ENCODE assay signal across 22 cellular contexts in the genomic region with DNA sequence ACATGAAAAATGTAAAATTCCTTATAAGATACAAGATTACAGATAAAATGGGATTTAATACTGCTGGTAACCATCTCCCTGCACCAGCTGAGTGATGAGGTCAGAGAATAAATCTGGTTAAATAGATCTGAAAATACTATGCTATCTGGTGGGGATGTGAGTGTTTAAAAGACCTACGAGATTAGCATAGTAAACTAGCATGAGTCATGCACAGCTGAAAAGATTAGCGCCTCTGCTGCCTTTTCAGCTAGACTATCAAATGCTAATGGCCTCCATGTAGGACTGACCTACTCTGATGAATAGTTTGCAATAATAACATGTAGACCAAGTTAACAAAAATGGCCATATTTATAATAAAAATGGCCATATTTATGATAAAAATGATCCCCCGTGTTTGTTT.
A peak's percentile ranks its signal among the peaks of the same experiment; 100 is the strongest.
DNase-seq lines count a peak whose midpoint lies in the region; ATAC-seq, FAIRE-seq and TF ChIP-seq lines count a peak whose summit lies in the region.
"Had no signal": no experiment of that assay in that cellular context is flagged by ENCODE, and none has a peak within 500 bp of the region (broad histone marks: within the 10 kb centered on the region; RNA-seq: fewer than 3 reads in every experiment).

No MANE protein-coding gene starts in this region.

- H3K4me1 Mint-ChIP-seq in WTC11 (peaks cover 2% of the 10 kb centered on the region), T-cell (no peaks in the 10 kb centered on the region)
- H3K4me1 Mint-ChIP-seq: CD14-positive monocyte had no signal

- peaks cover 17% of the 10 kb centered on the region for H3K9me3 Mint-ChIP-seq in WTC11
- H3K9me3 Mint-ChIP-seq in T-cell: peaks cover 2 to 9% (median 5%) of the 10 kb centered on the region in 3 donors

- POLR2A ChIA-PET in WTC11 (lab: Charles Lee) (no interaction called here), T-cell (lab: Charles Lee) (no interaction called here)

- DNase-seq in NCI-H748 (lab: John Stamatoyannopoulos, UW; ENCODE audit: unreplicated experiment): peak; percentile 11
- DNase-seq in NCI-H748 treated with DMSO at 0.1 percent for 48 hours (lab: John Stamatoyannopoulos, UW): no peak
- no peak for DNase-seq in WTC11 (ENCODE audit: low spot score)
- peak; percentile 26 for DNase-seq in iPS-NIHi7 (ENCODE audit: extremely low spot score)
- DNase-seq in RCC 7860 (ENCODE audit: low spot score): no peak
- no peak for DNase-seq in T-cell
- no peak for DNase-seq in caudate nucleus (lab: John Stamatoyannopoulos, UW)
- DNase-seq: Caco-2, DMS79, Karpas-422, NCI-H1417, NCI-H2029 treated with DMSO at 0.1 percent for 48 hours, NCI-H226, NCI-H69, OCI-M1, SW 1271 had no signal

- ATAC-seq in WTC11 (peak; percentile 59), HG03025 (IDR thresholded peaks at IDR 0.05; ENCODE audit: low FRiP score, unreplicated experiment) (no peak), T-cell (replicated peaks in 1 of 4) (no peak)
- ATAC-seq: GM12878, HCT116 had no signal

- H3K27me3 Mint-ChIP-seq in WTC11 (ENCODE audit: low read depth): no peaks in the 10 kb centered on the region
- H3K27me3 Mint-ChIP-seq in T-cell: no peaks in the 10 kb centered on the region

- TF ChIP-seq CTCF in WTC11 (IDR thresholded peaks at IDR 0.05): no peak

- H3K27ac ChIP-seq in caudate nucleus (ENCODE audit: low read depth, low read length): no peak overlapping the region
- H3K27ac ChIP-seq: SJSA1 had no signal

- H3K4me3 Mint-ChIP-seq in WTC11: no peak overlapping the region
- no peak overlapping the region for H3K4me3 Mint-ChIP-seq in T-cell
- H3K4me3 Mint-ChIP-seq: CD14-positive monocyte had no signal

- FAIRE-seq in RCC 7860 (lab: Jason Lieb, UNC): no peak
- FAIRE-seq: GM12878, GM18507 had no signal

- H3K27ac Mint-ChIP-seq in WTC11 (no peak overlapping the region), T-cell (no peak overlapping the region)
- H3K27ac Mint-ChIP-seq: CD14-positive monocyte had no signal

- CTCF ChIA-PET in WTC11 (lab: Charles Lee): no interaction called here
- CTCF ChIA-PET in T-cell (lab: Charles Lee): no interaction called here

- H3K36me3 Mint-ChIP-seq in WTC11: peaks cover 7% of the 10 kb centered on the region
- no peaks in the 10 kb centered on the region for H3K36me3 Mint-ChIP-seq in T-cell
- H3K36me3 Mint-ChIP-seq: CD14-positive monocyte had no signal

TF ChIP-seq in WTC11, 78 proteins besides CTCF, POLR2A, EP300 and RAD21:
- TF ChIP-seq, protein P1, sequence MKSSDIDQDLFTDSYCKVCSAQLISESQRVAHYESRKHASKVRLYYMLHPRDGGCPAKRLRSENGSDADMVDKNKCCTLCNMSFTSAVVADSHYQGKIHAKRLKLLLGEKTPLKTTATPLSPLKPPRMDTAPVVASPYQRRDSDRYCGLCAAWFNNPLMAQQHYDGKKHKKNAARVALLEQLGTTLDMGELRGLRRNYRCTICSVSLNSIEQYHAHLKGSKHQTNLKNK (CRISPR knock-in tag; IDR thresholded peaks at IDR 0.05): no peak
- TF ChIP-seq, protein P2, sequence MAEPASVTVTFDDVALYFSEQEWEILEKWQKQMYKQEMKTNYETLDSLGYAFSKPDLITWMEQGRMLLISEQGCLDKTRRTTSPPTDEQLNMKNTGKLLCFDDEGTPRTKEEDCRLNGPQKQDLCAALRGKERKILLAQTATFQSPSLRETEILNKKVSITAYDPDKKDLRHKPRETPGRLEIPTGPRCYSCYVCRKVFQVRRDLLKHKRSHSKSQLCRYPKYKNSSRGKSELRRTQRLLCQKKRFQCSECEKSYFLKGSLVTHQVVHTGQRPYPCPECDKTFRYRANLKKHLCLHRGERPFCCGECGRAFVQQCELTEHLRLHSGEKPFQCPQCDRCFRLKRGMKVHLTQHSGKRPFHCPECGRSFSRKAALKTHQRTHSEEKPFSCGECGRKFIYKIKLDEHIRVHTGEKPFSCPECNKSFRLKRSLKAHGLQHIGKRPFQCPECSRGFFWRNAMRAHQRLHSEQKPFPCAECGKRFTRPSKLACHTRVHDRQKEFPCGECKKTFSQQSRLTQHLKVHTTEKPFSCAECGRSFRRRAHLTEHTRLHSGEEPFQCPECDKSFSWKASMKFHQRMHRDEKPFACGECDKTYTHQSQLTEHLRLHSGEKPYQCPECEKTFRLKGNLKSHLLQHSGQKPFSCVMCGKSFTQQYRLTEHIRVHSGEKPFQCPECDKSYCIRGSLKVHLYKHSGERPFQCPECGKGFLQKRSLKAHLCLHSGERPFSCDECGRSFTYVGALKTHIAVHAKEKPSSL (CRISPR knock-in tag; conservative IDR thresholded peaks at IDR 0.05): no peak
- no peak for TF ChIP-seq AFF4 (CRISPR knock-in tag; IDR thresholded peaks at IDR 0.05; ENCODE audit: borderline replicate concordance)
- TF ChIP-seq, protein P3, sequence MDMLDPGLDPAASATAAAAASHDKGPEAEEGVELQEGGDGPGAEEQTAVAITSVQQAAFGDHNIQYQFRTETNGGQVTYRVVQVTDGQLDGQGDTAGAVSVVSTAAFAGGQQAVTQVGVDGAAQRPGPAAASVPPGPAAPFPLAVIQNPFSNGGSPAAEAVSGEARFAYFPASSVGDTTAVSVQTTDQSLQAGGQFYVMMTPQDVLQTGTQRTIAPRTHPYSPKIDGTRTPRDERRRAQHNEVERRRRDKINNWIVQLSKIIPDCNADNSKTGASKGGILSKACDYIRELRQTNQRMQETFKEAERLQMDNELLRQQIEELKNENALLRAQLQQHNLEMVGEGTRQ (CRISPR knock-in tag; IDR thresholded peaks at IDR 0.05): no peak

Comparison
In these comparisons a context has a peak if more than half of its experiments do, and no peak if none do; other contexts are left out.
1. DNase-seq: peak in NCI-H748 (single experiment) and iPS-NIHi7 (single experiment); none in NCI-H748 treated with DMSO at 0.1 percent for 48 hours (single experiment), WTC11 (single experiment), RCC 7860 (single experiment), T-cell (0 of 34) and caudate nucleus (0 of 61).